Comparison of ENCODE assay signal across 8 cellular contexts in genomic region chr5:119275146-119275872, GRCh38.
DNase-seq lines count a peak whose midpoint lies in the region; ATAC-seq, FAIRE-seq and TF ChIP-seq lines count a peak whose summit lies in the region.

No MANE protein-coding gene starts in this region.

- no peak for TF ChIP-seq CTCF in astrocyte (IDR thresholded peaks at IDR 0.05; ENCODE audit: insufficient read depth, low read depth, low read length)
- TF ChIP-seq CTCF in glutamatergic neuron (IDR thresholded peaks at IDR 0.05; ENCODE audit: partially characterized antibody, unreplicated experiment), result no peak

- no peaks in the 10 kb centered on the region for H3K36me3 ChIP-seq in CD8-positive, alpha-beta memory T cell (ENCODE audit: insufficient read depth, low read length)
- no peaks in the 10 kb centered on the region for H3K36me3 ChIP-seq in astrocyte (ENCODE audit: insufficient read depth, low read length)

- H4K20me1 ChIP-seq in astrocyte (ENCODE audit: insufficient read depth, low read length), result no peaks in the 10 kb centered on the region

- no peak for DNase-seq in CD8-positive, alpha-beta memory T cell
- DNase-seq in HPDE6-E6E7 (ENCODE audit: extremely low spot score) (peak; percentile 41), astrocyte (ENCODE audit: low read depth) (peak; percentile 70), NCI-H1417 (lab: John Stamatoyannopoulos, UW) (no peak), HuH-7 (ENCODE audit: low spot score) (no peak), glutamatergic neuron (no peak)
- no peak for DNase-seq in stimulated activated naive B cell treated with anti-CD40 and anti-IgM and Interleukin-4, amounts not matched to agents 10 μg/mL and 1 μg/mL and 100 μg/mL, for 72 hours

- peak overlapping the region; percentile 40 for H3K4me3 ChIP-seq in CD8-positive, alpha-beta memory T cell (ENCODE audit: low read length)
- H3K4me3 ChIP-seq in astrocyte (ENCODE audit: insufficient read depth, low read depth, low read length), result no peak overlapping the region

- H3K9me3 ChIP-seq in CD8-positive, alpha-beta memory T cell (ENCODE audit: low read length), result no peaks in the 10 kb centered on the region
- no peaks in the 10 kb centered on the region for H3K9me3 ChIP-seq in astrocyte (ENCODE audit: insufficient read depth, low read depth, low read length)

- POLR2A ChIA-PET in CD8-positive, alpha-beta memory T cell (lab: Charles Lee), result interaction anchor here (0.8 to 1.1 kb wide), 3 partner anchors 26 to 204 kb away, joined by 3 to 4 read pairs (median 3); partner anchors contain the start of gene DMXL1

- CTCF ChIA-PET in CD8-positive, alpha-beta memory T cell (lab: Charles Lee), result interaction anchor here (0.7 to 1.8 kb wide), 9 partner anchors 15 to 287 kb away, joined by 3 to 10 read pairs (median 3); partner anchors contain the start of gene DTWD2

- H3K4me1 Mint-ChIP-seq in CD8-positive, alpha-beta memory T cell, result peaks cover 92 to 100% (median 97%) of the 10 kb centered on the region in 3 donors
- H3K4me1 Mint-ChIP-seq in astrocyte (ENCODE audit: low read depth, unreplicated experiment), result peaks cover 42% of the 10 kb centered on the region
- H3K4me1 Mint-ChIP-seq in stimulated activated naive B cell treated with anti-CD40 and anti-IgM and Interleukin-4, amounts not matched to agents 10 μg/mL and 1 μg/mL and 100 μg/mL, for 72 hours, result peaks cover 70 to 98% of the 10 kb centered on the region in 2 donors
- H3K4me1 Mint-ChIP-seq in glutamatergic neuron (ENCODE audit: low read depth, unreplicated experiment), result no peaks in the 10 kb centered on the region

- peak overlapping the region; percentile 97 to 100 (median 98) for H3K4me3 Mint-ChIP-seq in CD8-positive, alpha-beta memory T cell
- H3K4me3 Mint-ChIP-seq in astrocyte (ENCODE audit: unreplicated experiment) (no peak overlapping the region), glutamatergic neuron (ENCODE audit: unreplicated experiment) (no peak overlapping the region)
- H3K4me3 Mint-ChIP-seq in stimulated activated naive B cell treated with anti-CD40 and anti-IgM and Interleukin-4, amounts not matched to agents 10 μg/mL and 1 μg/mL and 100 μg/mL, for 72 hours, result peak overlapping the region; percentile 60 to 77

- H3K27ac Mint-ChIP-seq in CD8-positive, alpha-beta memory T cell, result peak overlapping the region; percentile 81 to 97 (median 95)
- H3K27ac Mint-ChIP-seq in astrocyte (ENCODE audit: unreplicated experiment), result peak overlapping the region; percentile 80
- peak overlapping the region; percentile 97 for H3K27ac Mint-ChIP-seq in stimulated activated naive B cell treated with anti-CD40 and anti-IgM and Interleukin-4, amounts not matched to agents 10 μg/mL and 1 μg/mL and 100 μg/mL, for 72 hours
- H3K27ac Mint-ChIP-seq in glutamatergic neuron (ENCODE audit: unreplicated experiment), result no peak overlapping the region

- H3K4me1 ChIP-seq in CD8-positive, alpha-beta memory T cell (ENCODE audit: insufficient read depth, low read length), result peaks cover 94% of the 10 kb centered on the region
- peaks cover 15% of the 10 kb centered on the region for H3K4me1 ChIP-seq in astrocyte (ENCODE audit: insufficient read depth, low read length)

- H3K36me3 Mint-ChIP-seq in CD8-positive, alpha-beta memory T cell, result peaks cover 0 to 18% (median 7%) of the 10 kb centered on the region in 3 donors
- peaks cover 1% of the 10 kb centered on the region for H3K36me3 Mint-ChIP-seq in astrocyte (ENCODE audit: low read depth, unreplicated experiment)
- peaks cover 8 to 18% of the 10 kb centered on the region in 2 donors for H3K36me3 Mint-ChIP-seq in stimulated activated naive B cell treated with anti-CD40 and anti-IgM and Interleukin-4, amounts not matched to agents 10 μg/mL and 1 μg/mL and 100 μg/mL, for 72 hours
- no peaks in the 10 kb centered on the region for H3K36me3 Mint-ChIP-seq in glutamatergic neuron (ENCODE audit: unreplicated experiment)

- ATAC-seq in GM21515 (IDR thresholded peaks at IDR 0.05; ENCODE audit: unreplicated experiment), result peak; percentile 13
- ATAC-seq in stimulated activated naive B cell treated with anti-CD40 and anti-IgM and Interleukin-4, amounts not matched to agents 10 μg/mL and 1 μg/mL and 100 μg/mL, for 72 hours (replicated peaks), result peak; percentile 26 to 31

- peak overlapping the region; percentile 41 for H3K4me2 ChIP-seq in astrocyte (ENCODE audit: low read length)

- H3K9ac ChIP-seq in astrocyte (ENCODE audit: low read length), result peak overlapping the region; percentile 4

- H3K27me3 ChIP-seq in CD8-positive, alpha-beta memory T cell (ENCODE audit: insufficient read depth, low read length, poor library complexity, severe bottlenecking), result no peaks in the 10 kb centered on the region
- no peaks in the 10 kb centered on the region for H3K27me3 ChIP-seq in astrocyte (ENCODE audit: insufficient read depth, low read length)

- FAIRE-seq in astrocyte (lab: Jason Lieb, UNC), result peak; percentile 32

- peaks cover 0 to 3% (median 2%) of the 10 kb centered on the region in 5 donors for H3K9me3 Mint-ChIP-seq in CD8-positive, alpha-beta memory T cell
- H3K9me3 Mint-ChIP-seq in astrocyte (ENCODE audit: unreplicated experiment) (no peaks in the 10 kb centered on the region), glutamatergic neuron (ENCODE audit: unreplicated experiment) (no peaks in the 10 kb centered on the region)
- H3K9me3 Mint-ChIP-seq in stimulated activated naive B cell treated with anti-CD40 and anti-IgM and Interleukin-4, amounts not matched to agents 10 μg/mL and 1 μg/mL and 100 μg/mL, for 72 hours, result no peaks in the 10 kb centered on the region

- peaks cover 18% of the 10 kb centered on the region for H3K79me2 ChIP-seq in astrocyte (ENCODE audit: insufficient read depth, low read length)

- no peak overlapping the region for H2AFZ ChIP-seq in astrocyte (ENCODE audit: low read depth, low read length)

- peaks cover 0 to 6% of the 10 kb centered on the region in 2 donors for H3K27me3 Mint-ChIP-seq in CD8-positive, alpha-beta memory T cell
- H3K27me3 Mint-ChIP-seq in astrocyte (ENCODE audit: low read depth, unreplicated experiment) (no peaks in the 10 kb centered on the region), glutamatergic neuron (ENCODE audit: unreplicated experiment) (no peaks in the 10 kb centered on the region)
- H3K27me3 Mint-ChIP-seq in stimulated activated naive B cell treated with anti-CD40 and anti-IgM and Interleukin-4, amounts not matched to agents 10 μg/mL and 1 μg/mL and 100 μg/mL, for 72 hours, result no peaks in the 10 kb centered on the region

- no peak overlapping the region for H3K27ac ChIP-seq in CD8-positive, alpha-beta memory T cell (ENCODE audit: low read depth, low read length)
- peak overlapping the region; percentile 55 for H3K27ac ChIP-seq in astrocyte (ENCODE audit: low read depth, low read length)

Comparison
In these comparisons a context has a peak if more than half of its experiments do, and no peak if none do; other contexts are left out.
1. DNase-seq: peak in HPDE6-E6E7 (single experiment) and astrocyte (single experiment); none in CD8-positive, alpha-beta memory T cell (0 of 5), stimulated activated naive B cell treated with anti-CD40 and anti-IgM and Interleukin-4, amounts not matched to agents 10 μg/mL and 1 μg/mL and 100 μg/mL, for 72 hours (single experiment), NCI-H1417 (0 of 3), HuH-7 (single experiment) and glutamatergic neuron (single experiment).
2. H3K4me3 Mint-ChIP-seq: peak in CD8-positive, alpha-beta memory T cell (7 of 7) and stimulated activated naive B cell treated with anti-CD40 and anti-IgM and Interleukin-4, amounts not matched to agents 10 μg/mL and 1 μg/mL and 100 μg/mL, for 72 hours (2 of 2); none in astrocyte (single experiment) and glutamatergic neuron (single experiment).